Comparison of ENCODE assay signal across 9 cellular contexts in the genomic region with DNA sequence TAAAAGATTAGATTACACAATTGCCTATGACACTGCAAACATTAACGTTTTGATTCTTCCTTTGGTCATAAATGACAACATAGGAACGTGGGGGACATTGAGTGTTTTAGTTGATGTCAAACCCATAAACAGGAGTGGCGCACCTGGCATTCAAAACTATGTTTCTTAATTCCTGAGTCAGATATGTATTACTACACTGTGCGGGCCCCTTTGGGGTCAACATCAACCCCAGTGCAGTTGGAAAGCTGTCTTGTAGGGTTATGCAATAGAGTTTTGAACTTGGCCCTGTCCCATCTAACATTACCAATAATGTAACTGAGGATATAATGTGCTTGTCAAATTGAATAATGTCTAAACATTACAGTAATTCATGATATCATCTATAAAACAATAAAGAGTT.
"Had no signal": no experiment of that assay in that cellular context is flagged by ENCODE, and none has a peak within 500 bp of the region (broad histone marks: within the 10 kb centered on the region; RNA-seq: fewer than 3 reads in every experiment).

No MANE protein-coding gene starts in this region.

- H3K4me1 Mint-ChIP-seq: IgD-negative memory B cell had no signal

- H3K27me3 Mint-ChIP-seq: IgD-negative memory B cell had no signal

- H3K4me3 ChIP-seq: GM23248, HAP-1 had no signal

- H3K27ac ChIP-seq: GM23248, HL-60 had no signal

- H3K4me1 ChIP-seq: HAP-1 had no signal

- H3K9me3 ChIP-seq: HAP-1 had no signal

- H3K36me3 Mint-ChIP-seq: IgD-negative memory B cell had no signal

- ATAC-seq: HCT116, HepG2 had no signal

- H3K36me3 ChIP-seq: HAP-1 had no signal

- H3K27ac Mint-ChIP-seq: HFFc6, IgD-negative memory B cell had no signal

- H3K9ac ChIP-seq: GM23248 had no signal

- DNase-seq: GM23248, GOT3, H7, HFFc6 had no signal

- H3K9me3 Mint-ChIP-seq: HFFc6, IgD-negative memory B cell had no signal

- H3K4me3 Mint-ChIP-seq: HFFc6, IgD-negative memory B cell had no signal
